ENCODE assay signal across 22 cellular contexts in the genomic region with DNA sequence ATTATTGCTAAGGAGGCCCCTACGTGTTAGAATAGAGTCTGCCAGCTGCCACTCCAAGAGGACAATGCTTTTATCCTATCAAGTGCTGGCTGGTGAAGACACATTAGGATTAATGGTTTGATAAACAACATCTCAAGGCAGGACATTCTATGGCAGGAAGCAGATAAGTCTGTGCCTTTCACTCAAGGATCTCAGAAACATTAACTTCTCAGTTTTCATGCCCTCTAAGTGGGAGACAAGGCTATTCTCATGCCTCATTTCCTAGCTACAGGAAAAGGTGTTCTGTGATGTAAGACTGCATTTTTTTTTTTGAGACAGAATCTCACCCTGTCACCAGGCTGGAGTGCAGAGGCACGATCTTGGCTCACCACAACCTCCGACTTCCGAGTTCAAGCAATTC. TPM values are rescaled to one million over a fixed set of nuclear protein-coding genes. Genes with fewer than 3 reads are reported as not detected.
"Had no signal": no experiment of that assay in that cellular context is flagged by ENCODE, and none has a peak within 500 bp of the region (broad histone marks: within the 10 kb centered on the region; RNA-seq: fewer than 3 reads in every experiment).

No MANE protein-coding gene starts in this region.

- H3K27me3 Mint-ChIP-seq: activated CD4-positive, alpha-beta T cell treated with anti-CD3 and anti-CD28 coated beads for 36 hours had no signal

- ATAC-seq: activated CD4-positive, alpha-beta T cell treated with anti-CD3 and anti-CD28 coated beads for 36 hours; esophagus mucosa; gastroesophageal sphincter; heart right ventricle; stimulated activated naive CD8-positive, alpha-beta T cell treated with anti-CD3 and anti-CD28 coated beads, Interleukin-15, Interleukin-2, amounts not matched to agents 100 U/mL and 50 U/mL, for 24 hours; WTC11 had no signal

- H3K36me3 Mint-ChIP-seq: activated naive CD8-positive, alpha-beta T cell treated with anti-CD3 and anti-CD28 coated beads, Interleukin-2, amount 10 ng/mL, durations not matched to agents 7 days and 5 days; WTC11 had no signal

- H3K4me1 ChIP-seq: left ventricle myocardium inferior, prostate gland, right atrium auricular region had no signal

- H3K4me3 Mint-ChIP-seq: activated CD4-positive, alpha-beta T cell treated with anti-CD3 and anti-CD28 coated beads for 36 hours; activated naive CD8-positive, alpha-beta T cell treated with anti-CD3 and anti-CD28 coated beads, Interleukin-2, amount 10 ng/mL, durations not matched to agents 7 days and 5 days; dendritic cell treated with granulocyte-macrophage colony-stimulating factor and Interleukin-4, amounts not matched to agents 40 ng/mL and 50 ng/mL, for 4 days; neural crest cell; WTC11 had no signal

- H3K36me3 ChIP-seq: cardiac muscle cell, gastroesophageal sphincter, heart right ventricle, left ventricle myocardium inferior, prostate gland, right atrium auricular region, tibial nerve had no signal

- H3K4me1 Mint-ChIP-seq: activated CD4-positive, alpha-beta T cell treated with anti-CD3 and anti-CD28 coated beads for 36 hours had no signal

- DNase-seq: activated CD4-positive, alpha-beta T cell treated with anti-CD3 and anti-CD28 coated beads for 36 hours; activated CD4-positive, alpha-beta T cell treated with anti-CD3 and anti-CD28 coated beads, Interleukin-2, amount 50 U/mL, for 48 hours; activated naive CD8-positive, alpha-beta T cell treated with anti-CD3 and anti-CD28 coated beads, Interleukin-2, amount 10 ng/mL, durations not matched to agents 7 days and 5 days; activated T-cell treated with anti-CD3 and anti-CD28 coated beads for 4 hours; amygdala; effector CD8-positive, alpha-beta T cell; heart right ventricle; left ventricle myocardium inferior; mammary epithelial cell; stimulated activated naive CD8-positive, alpha-beta T cell treated with anti-CD3 and anti-CD28 coated beads, Interleukin-15, Interleukin-2, amounts not matched to agents 100 U/mL and 50 U/mL, for 24 hours; T1000 had no signal

- H3K4me3 ChIP-seq: cardiac muscle cell, gastroesophageal sphincter, heart right ventricle, left ventricle myocardium inferior, prostate gland, right atrium auricular region, skin epidermis, tibial nerve had no signal

- H3K27me3 ChIP-seq: cardiac muscle cell, gastroesophageal sphincter, heart right ventricle, right atrium auricular region, tibial nerve had no signal

- H3K27ac Mint-ChIP-seq: activated CD4-positive, alpha-beta T cell treated with anti-CD3 and anti-CD28 coated beads for 36 hours; activated naive CD8-positive, alpha-beta T cell treated with anti-CD3 and anti-CD28 coated beads, Interleukin-2, amount 10 ng/mL, durations not matched to agents 7 days and 5 days; dendritic cell treated with granulocyte-macrophage colony-stimulating factor and Interleukin-4, amounts not matched to agents 40 ng/mL and 50 ng/mL, for 4 days; WTC11 had no signal

- H3K9me3 ChIP-seq: gastroesophageal sphincter, heart right ventricle, prostate gland, right atrium auricular region, tibial nerve had no signal

- H3K9me3 Mint-ChIP-seq: activated naive CD8-positive, alpha-beta T cell treated with anti-CD3 and anti-CD28 coated beads, Interleukin-2, amount 10 ng/mL, durations not matched to agents 7 days and 5 days; dendritic cell treated with granulocyte-macrophage colony-stimulating factor and Interleukin-4, amounts not matched to agents 40 ng/mL and 50 ng/mL, for 4 days; WTC11 had no signal

- H3K27ac ChIP-seq: cardiac muscle cell, gastroesophageal sphincter, heart right ventricle, left ventricle myocardium inferior, prostate gland, right atrium auricular region, skin epidermis, tibial nerve had no signal

RNA-seq across cellular contexts. Expression of a gene that starts 23.5 kb away (rescaled TPM):
- total RNA-seq: activated CD4-positive, alpha-beta T cell treated with anti-CD3 and anti-CD28 coated beads for 36 hours; T-helper 1 cell treated with Interleukin-12 subunit alpha and Interleukin-12 subunit beta and Interleukin-4 antibody, amounts not matched to agents 30 ng/mL and 1 ng/mL, for 36 hours had no signal
